Comparison of ENCODE assay signal across 8 cellular contexts in the genomic region with DNA sequence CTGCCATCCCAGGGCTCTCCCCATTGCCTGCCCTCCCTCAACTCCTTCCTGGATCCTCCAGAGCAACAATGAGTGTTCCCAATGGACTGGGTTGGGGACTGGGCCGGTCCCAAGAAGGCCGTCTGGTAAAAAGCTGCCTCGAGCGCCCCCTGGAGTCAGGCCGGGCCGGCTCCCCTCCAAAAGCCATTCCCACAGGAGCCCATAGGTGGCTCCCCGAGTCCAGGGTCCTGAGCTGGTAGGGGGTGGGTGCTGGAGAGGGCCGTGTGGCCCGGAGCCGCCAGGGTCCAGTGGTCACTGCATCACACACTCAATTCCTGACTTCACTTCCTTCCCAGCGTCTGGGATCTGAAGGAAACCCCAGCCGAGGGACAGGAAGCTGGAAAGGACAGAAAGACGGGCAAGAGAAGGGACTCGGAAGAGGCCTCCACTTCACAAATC. TPM values are rescaled to one million over a fixed set of nuclear protein-coding genes. Genes with fewer than 3 reads are reported as not detected.
DNase-seq lines count a peak whose midpoint lies in the region; ATAC-seq and TF ChIP-seq lines count a peak whose summit lies in the region.

No MANE protein-coding gene starts in this region.

- peaks cover 4% of the 10 kb centered on the region for H3K4me1 ChIP-seq in mucosa of descending colon (ENCODE audit: low read depth)

- TF ChIP-seq CTCF in endothelial cell (IDR thresholded peaks at IDR 0.05; ENCODE audit: unreplicated experiment): peak; percentile 98
- TF ChIP-seq CTCF in mucosa of descending colon (IDR thresholded peaks at IDR 0.05): peak; percentile 93

- H3K36me3 Mint-ChIP-seq in endothelial cell (ENCODE audit: low read depth, unreplicated experiment): peaks cover 15% of the 10 kb centered on the region

- no peak overlapping the region for H3K4me3 ChIP-seq in mucosa of descending colon

- peak overlapping the region; percentile 56 for H3K4me3 Mint-ChIP-seq in endothelial cell (ENCODE audit: unreplicated experiment)

- peak overlapping the region; percentile 90 for H3K27ac Mint-ChIP-seq in endothelial cell (ENCODE audit: unreplicated experiment)

- H3K27me3 Mint-ChIP-seq in endothelial cell (ENCODE audit: unreplicated experiment): peaks cover 2% of the 10 kb centered on the region

- no peaks in the 10 kb centered on the region for H3K9me3 ChIP-seq in mucosa of descending colon

- H3K4me1 Mint-ChIP-seq in endothelial cell (ENCODE audit: unreplicated experiment): peaks cover 40% of the 10 kb centered on the region

- intact Hi-C loops in mucosa of descending colon (cut with DNase I, micrococcal nuclease): no loop called here

- DNase-seq in C1 segment of cervical spinal cord (lab: John Stamatoyannopoulos, UW): peak in 13 of 14 donors; percentile 26 to 89 (median 72)
- DNase-seq in H4 (ENCODE audit: low spot score): peak; percentile 63
- DNase-seq in NOMO-1 treated with dmso at 0.1 percent for 144 hours (lab: John Stamatoyannopoulos, UW; ENCODE audit: unreplicated experiment): peak; percentile 34
- peak in 2 of 3 experiments; percentile 62 to 65 for DNase-seq in activated CD8-positive, alpha-beta memory T cell treated with anti-CD3 and anti-CD28 coated beads for 48 hours (ENCODE audit: low read depth in 2 of 3, low spot score in 2 of 3)
- DNase-seq in endothelial cell (ENCODE audit: low spot score): peak; percentile 93
- DNase-seq in mucosa of descending colon: peak; percentile 77 to 87 (median 86)
- peak; percentile 59 to 60 for DNase-seq in stimulated activated CD8-positive, alpha-beta memory T cell treated with anti-CD3 and anti-CD28 coated beads, Interleukin-4, amount 100 ng/mL, for 1 hour (ENCODE audit: low read depth in 2 of 2, low spot score in 1 of 2)

- H3K9me3 Mint-ChIP-seq in endothelial cell (ENCODE audit: unreplicated experiment): no peaks in the 10 kb centered on the region

- ATAC-seq in mucosa of descending colon: peak; percentile 91
- ATAC-seq in GM19463 (IDR thresholded peaks at IDR 0.05; ENCODE audit: unreplicated experiment): no peak

- H3K36me3 ChIP-seq in mucosa of descending colon (ENCODE audit: low read depth): no peaks in the 10 kb centered on the region

RNA-seq across cellular contexts. Expression of gene ALDH4A1, which starts 10.7 kb away (rescaled TPM):
- 2.5 and 3.3 TPM in 2 replicates for total RNA-seq in H4 (2014; rRNA removed; shearing (Covaris generic))
- total RNA-seq in endothelial cell (ENCODE audit: unreplicated experiment) (27.8 TPM), mucosa of descending colon (1 to 10 TPM; 2.7 to 7.7 (median 5.6) TPM)

RNA-seq across cellular contexts. Expression of gene IFFO2, which starts 43.4 kb away (rescaled TPM):
- total RNA-seq in H4 (2014; rRNA removed; shearing (Covaris generic)): 3.5 and 4.4 TPM in 2 replicates
- 16.7 TPM for total RNA-seq in endothelial cell (ENCODE audit: unreplicated experiment)
- 10 to 100 TPM; 13.1 to 19.0 (median 15.5) TPM for total RNA-seq in mucosa of descending colon

RNA-seq across cellular contexts. Expression of gene TAS1R2, which starts 53.6 kb away (rescaled TPM):
- total RNA-seq in H4 (2014; rRNA removed; shearing (Covaris generic)): not detected in 2 replicates
- total RNA-seq in endothelial cell (ENCODE audit: unreplicated experiment) (not detected), mucosa of descending colon (not detected)

Comparison
In these comparisons a context has a peak if more than half of its experiments do, and no peak if none do; other contexts are left out.
1. DNase-seq: peak in every context shown above with its lines; median percentile 93 in endothelial cell; 86 in mucosa of descending colon; 72 in C1 segment of cervical spinal cord; 64 in activated CD8-positive, alpha-beta memory T cell treated with anti-CD3 and anti-CD28 coated beads for 48 hours; 63 in H4; 60 in stimulated activated CD8-positive, alpha-beta memory T cell treated with anti-CD3 and anti-CD28 coated beads, Interleukin-4, amount 100 ng/mL, for 1 hour; 34 in NOMO-1 treated with dmso at 0.1 percent for 144 hours.